In genomic region chr1:228837817-228838716, GRCh38 we compare ENCODE assay signal across 8 cellular contexts.
DNase-seq lines count a peak whose midpoint lies in the region; ATAC-seq and TF ChIP-seq lines count a peak whose summit lies in the region.

No MANE protein-coding gene starts in this region.

- peaks cover 0 to 7% (median 2%) of the 10 kb centered on the region in 7 donors for H3K9me3 Mint-ChIP-seq in CD14-positive monocyte
- peaks cover 0 to 5% of the 10 kb centered on the region in 2 donors for H3K9me3 Mint-ChIP-seq in activated naive CD4-positive, alpha-beta T cell treated with anti-CD3 and anti-CD28 coated beads, Interleukin-2, amount 50 U/mL, for 72 hours

- TF ChIP-seq CTCF in CD14-positive monocyte (IDR thresholded peaks at IDR 0.05), result no peak

- H3K27me3 Mint-ChIP-seq in CD14-positive monocyte (ENCODE audit: low read depth in 3 of 3), result peaks cover 0 to 3% (median 1%) of the 10 kb centered on the region in 3 donors

- intact Hi-C loops in CD14-positive monocyte (cut with micrococcal nuclease) (no loop called here), Right ventricle myocardium superior (cut with DNase I) (no loop called here)

- peaks cover 42% of the 10 kb centered on the region for H3K4me1 Mint-ChIP-seq in CD14-positive monocyte

- DNase-seq in CD14-positive monocyte (ENCODE audit: low spot score) (peak; percentile 78), Right ventricle myocardium superior (peak; percentile 51), smooth muscle cell of the brain vasculature (ENCODE audit: low read depth, low spot score) (peak; percentile 86)
- no peak for DNase-seq in activated naive CD4-positive, alpha-beta T cell treated with anti-CD3 and anti-CD28 coated beads, Interleukin-2, amount 50 U/mL, for 72 hours (ENCODE audit: low spot score in 2 of 2)
- no peak for DNase-seq in stimulated activated naive CD4-positive, alpha-beta T cell treated with Interleukin-2 at 50 U/mL for 16 hours (lab: John Stamatoyannopoulos, UW)

- ATAC-seq in HG02678 (IDR thresholded peaks at IDR 0.05; ENCODE audit: unreplicated experiment) (peak; percentile 75), SK-N-SH treated with all-trans-retinoic acid at 6 μM for 48 hours (peak; percentile 67), Right ventricle myocardium superior (ENCODE audit: poor library complexity) (peak; percentile 85), GM21529 (IDR thresholded peaks at IDR 0.05; ENCODE audit: unreplicated experiment) (no peak)
- no peak for ATAC-seq in activated naive CD4-positive, alpha-beta T cell treated with anti-CD3 and anti-CD28 coated beads, Interleukin-2, amount 50 U/mL, for 72 hours

- peak overlapping the region in 1 of 2 donors; percentile 39 for H3K4me3 Mint-ChIP-seq in CD14-positive monocyte

- H3K27ac Mint-ChIP-seq in CD14-positive monocyte, result peak overlapping the region; percentile 93 to 97 (median 96)
- peak overlapping the region in 1 of 2 donors; percentile 74 for H3K27ac Mint-ChIP-seq in activated naive CD4-positive, alpha-beta T cell treated with anti-CD3 and anti-CD28 coated beads, Interleukin-2, amount 50 U/mL, for 72 hours

- peaks cover 0 to 3% of the 10 kb centered on the region in 2 donors for H3K36me3 Mint-ChIP-seq in CD14-positive monocyte
- H3K36me3 Mint-ChIP-seq in activated naive CD4-positive, alpha-beta T cell treated with anti-CD3 and anti-CD28 coated beads, Interleukin-2, amount 50 U/mL, for 72 hours, result peaks cover 5 to 6% of the 10 kb centered on the region in 2 donors

TF ChIP-seq in SK-N-SH treated with all-trans-retinoic acid at 6 μM for 48 hours, 23 proteins besides CTCF, POLR2A, EP300 and RAD21:
- TF ChIP-seq TCF4 (CRISPR knock-in tag; IDR thresholded peaks at IDR 0.05; ENCODE audit: borderline replicate concordance), result no peak
- TF ChIP-seq CSDC2 (CRISPR knock-in tag; IDR thresholded peaks at IDR 0.05), result 0 out of 2 replicates have a peak, but pooled peaks have one; percentile 14

Comparison
In these comparisons a context has a peak if more than half of its experiments do, and no peak if none do; other contexts are left out.
1. DNase-seq: peak in CD14-positive monocyte (single experiment), Right ventricle myocardium superior (single experiment) and smooth muscle cell of the brain vasculature (single experiment); none in activated naive CD4-positive, alpha-beta T cell treated with anti-CD3 and anti-CD28 coated beads, Interleukin-2, amount 50 U/mL, for 72 hours (0 of 2) and stimulated activated naive CD4-positive, alpha-beta T cell treated with Interleukin-2 at 50 U/mL for 16 hours (single experiment).
2. ATAC-seq: peak in HG02678 (single experiment), SK-N-SH treated with all-trans-retinoic acid at 6 μM for 48 hours (single experiment) and Right ventricle myocardium superior (single experiment); none in activated naive CD4-positive, alpha-beta T cell treated with anti-CD3 and anti-CD28 coated beads, Interleukin-2, amount 50 U/mL, for 72 hours (0 of 2) and GM21529 (single experiment).